In genomic region chr6:170159040-170159965, GRCh38 we compare ENCODE assay signal across 21 cellular contexts.
A peak's percentile ranks its signal among the peaks of the same experiment; 100 is the strongest.
DNase-seq lines count a peak whose midpoint lies in the region; ATAC-seq and TF ChIP-seq lines count a peak whose summit lies in the region.
"Had no signal": no experiment of that assay in that cellular context is flagged by ENCODE, and none has a peak within 500 bp of the region (broad histone marks: within the 10 kb centered on the region; RNA-seq: fewer than 3 reads in every experiment).

No MANE protein-coding gene starts in this region.

- intact Hi-C loops in sigmoid colon (cut with DNase I) (no loop called here), left colon (cut with DNase I, micrococcal nuclease) (no loop called here)

- no peak for ATAC-seq in GM18907 (IDR thresholded peaks at IDR 0.05; ENCODE audit: unreplicated experiment)
- ATAC-seq in left colon = no peak
- ATAC-seq: GM12878, HepG2 had no signal

- peak overlapping the region in 1 of 10 experiments; percentile 22; a peak in 1 of 20 replicates for H3K4me3 ChIP-seq in BLaER1 treated with 17β-estradiol and CSF1 and Interleukin-3, amounts not matched to agents 10 nM and 100 nM
- H3K4me3 ChIP-seq in endodermal cell (ENCODE audit: low read length) = no peak overlapping the region
- no peak overlapping the region for H3K4me3 ChIP-seq in sigmoid colon
- H3K4me3 ChIP-seq: GM12878 had no signal

- TF ChIP-seq EP300 in sigmoid colon (IDR thresholded peaks at IDR 0.05) = no peak

- 87 to 96% methylated on average over 41 to 53 of the region's 53 CpGs for WGBS in endodermal cell (ENCODE audit: insufficient coverage in 1 of 2, insufficient read length in 1 of 2), 2 experiments
- 89 to 93% methylated on average over 53 of the region's 53 CpGs for WGBS in sigmoid colon, 2 donors

- H3K9me3 ChIP-seq in BLaER1 treated with 17β-estradiol and CSF1 and Interleukin-3, amounts not matched to agents 10 nM and 100 nM (replicated peaks in 1 of 11) = peaks cover 0 to 16% (median 9%) of the 10 kb centered on the region in 11 experiments; a peak in 13 of 22 replicates
- H3K9me3 ChIP-seq in endodermal cell (ENCODE audit: control insufficient read depth, low read length) = no peaks in the 10 kb centered on the region
- no peaks in the 10 kb centered on the region for H3K9me3 ChIP-seq in sigmoid colon

- no peaks in the 10 kb centered on the region for H3K27me3 Mint-ChIP-seq in endodermal cell (ENCODE audit: insufficient read depth)
- H3K27me3 Mint-ChIP-seq: CD4-positive, alpha-beta T cell had no signal

- H3K9ac ChIP-seq in BLaER1 treated with 17β-estradiol and CSF1 and Interleukin-3, amounts not matched to agents 10 nM and 100 nM = no peak overlapping the region; a peak in 1 of 22 replicates
- no peak overlapping the region for H3K9ac ChIP-seq in endodermal cell (ENCODE audit: extremely low read depth, low read length, poor library complexity, severe bottlenecking)

- H3K36me3 ChIP-seq in BLaER1 treated with 17β-estradiol and CSF1 and Interleukin-3, amounts not matched to agents 10 nM and 100 nM = 0 out of 22 replicates have a peak, but pooled peaks cover 0 to 6% (median 0%) of the 10 kb centered on the region in 11 experiments
- H3K36me3 ChIP-seq in endodermal cell (ENCODE audit: control insufficient read depth, insufficient read depth, low read length) = no peaks in the 10 kb centered on the region
- no peaks in the 10 kb centered on the region for H3K36me3 ChIP-seq in sigmoid colon

- H3K4me1 ChIP-seq in BLaER1 treated with 17β-estradiol and CSF1 and Interleukin-3, amounts not matched to agents 10 nM and 100 nM = peaks cover 46 to 68% (median 60%) of the 10 kb centered on the region in 10 experiments
- H3K4me1 ChIP-seq in endodermal cell (ENCODE audit: control insufficient read depth, insufficient read depth, low read length) (no peaks in the 10 kb centered on the region), sigmoid colon (no peaks in the 10 kb centered on the region)
- H3K4me1 ChIP-seq: Caco-2 had no signal

- H3K9me3 Mint-ChIP-seq in endodermal cell = no peaks in the 10 kb centered on the region
- H3K9me3 Mint-ChIP-seq: CD4-positive, alpha-beta T cell had no signal

- DNase-seq in 8988T = peak; percentile 4
- DNase-seq in endodermal cell = peak; percentile 38
- peak; percentile 59 for DNase-seq in sigmoid colon
- no peak for DNase-seq in GM19238 (ENCODE audit: insufficient read length, low spot score)
- no peak for DNase-seq in left colon
- DNase-seq: AML-193, DMS153, EL, GOT3, KBM-7, MV-4-11, NCI-H187, NCI-H226, NCI-H524, SW 1271 had no signal

- H4K20me1 ChIP-seq in BLaER1 treated with 17β-estradiol and CSF1 and Interleukin-3, amounts not matched to agents 10 nM and 100 nM = peaks cover 0 to 6% (median 0%) of the 10 kb centered on the region in 11 experiments; a peak in 1 of 22 replicates

- no peaks in the 10 kb centered on the region for H3K27me3 ChIP-seq in BLaER1 treated with 17β-estradiol and CSF1 and Interleukin-3, amounts not matched to agents 10 nM and 100 nM
- H3K27me3 ChIP-seq in endodermal cell (ENCODE audit: control insufficient read depth, insufficient read depth, low read length, poor library complexity, severe bottlenecking) (no peaks in the 10 kb centered on the region), sigmoid colon (no peaks in the 10 kb centered on the region)

- no peak overlapping the region for H3K27ac Mint-ChIP-seq in endodermal cell
- H3K27ac Mint-ChIP-seq: CD4-positive, alpha-beta T cell had no signal

- no peaks in the 10 kb centered on the region for H3K4me1 Mint-ChIP-seq in endodermal cell

- TF ChIP-seq CTCF in endodermal cell (conservative IDR thresholded peaks at IDR 0.05) = no peak
- no peak for TF ChIP-seq CTCF in sigmoid colon (IDR thresholded peaks at IDR 0.05)

- H3K4me3 Mint-ChIP-seq in endodermal cell = no peak overlapping the region
- H3K4me3 Mint-ChIP-seq: CD4-positive, alpha-beta T cell had no signal

- H3K36me3 Mint-ChIP-seq in endodermal cell (ENCODE audit: low read depth) = no peaks in the 10 kb centered on the region

- H3K4me2 ChIP-seq in BLaER1 treated with 17β-estradiol and CSF1 and Interleukin-3, amounts not matched to agents 10 nM and 100 nM = peak overlapping the region; percentile 4 to 75 (median 37); a peak in 16 of 22 replicates

- peak overlapping the region in 7 of 11 experiments; percentile 10 to 60 (median 42); a peak in 6 of 22 replicates for H3K27ac ChIP-seq in BLaER1 treated with 17β-estradiol and CSF1 and Interleukin-3, amounts not matched to agents 10 nM and 100 nM
- peak overlapping the region; percentile 32 for H3K27ac ChIP-seq in endodermal cell (ENCODE audit: low read depth, low read length)
- H3K27ac ChIP-seq in sigmoid colon = no peak overlapping the region

- TF ChIP-seq POLR2A in sigmoid colon (IDR thresholded peaks at IDR 0.05) = no peak

Comparison
In these comparisons a context has a peak if more than half of its experiments do, and no peak if none do; other contexts are left out.
1. DNase-seq: peak in 8988T (single experiment), endodermal cell (single experiment) and sigmoid colon (single experiment); none in GM19238 (single experiment) and left colon (0 of 2).
2. H3K27ac ChIP-seq: peak in BLaER1 treated with 17β-estradiol and CSF1 and Interleukin-3, amounts not matched to agents 10 nM and 100 nM (7 of 11) and endodermal cell (single experiment); none in sigmoid colon (0 of 4).